In the genomic region with DNA sequence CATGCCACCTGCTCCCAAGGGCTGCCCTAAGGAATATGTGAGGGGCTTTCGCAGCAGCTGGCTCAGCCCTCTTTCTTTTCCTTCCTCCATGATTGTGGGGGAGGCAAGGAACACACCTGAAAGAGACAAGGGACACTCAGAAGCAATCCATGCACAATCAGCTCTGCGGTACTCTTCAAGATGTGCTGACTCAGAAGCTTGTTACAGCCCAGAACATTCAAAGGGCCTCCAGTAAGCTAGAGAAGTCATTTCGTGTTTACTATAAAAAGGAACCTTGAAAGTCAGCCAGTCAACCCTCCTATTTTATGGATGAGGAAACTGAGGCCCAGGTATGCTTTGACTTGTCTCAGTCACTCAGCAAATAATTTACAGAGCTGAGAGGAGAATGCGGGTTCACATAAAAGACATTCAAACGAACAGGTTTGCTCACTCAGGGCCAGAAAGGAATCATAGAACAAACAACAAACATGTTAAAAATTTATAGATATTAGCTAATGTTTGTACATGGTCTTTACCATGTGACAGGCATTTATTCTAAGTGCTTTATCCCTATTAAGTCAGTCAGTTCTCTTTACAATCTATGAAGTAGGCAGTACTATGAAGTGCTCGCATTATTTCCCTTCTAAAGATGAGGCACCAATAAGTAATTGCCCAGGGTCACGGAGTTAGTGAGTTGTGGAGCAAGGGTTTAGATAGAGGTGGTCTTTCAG, we compare ENCODE assay signal across 22 cellular contexts. TPM values are rescaled to one million over a fixed set of nuclear protein-coding genes. Genes with fewer than 3 reads are reported as not detected.
A peak's percentile ranks its signal among the peaks of the same experiment; 100 is the strongest.
DNase-seq lines count a peak whose midpoint lies in the region; ATAC-seq, FAIRE-seq and TF ChIP-seq lines count a peak whose summit lies in the region.
"Had no signal": no experiment of that assay in that cellular context is flagged by ENCODE, and none has a peak within 500 bp of the region (broad histone marks: within the 10 kb centered on the region; RNA-seq: fewer than 3 reads in every experiment).

No MANE protein-coding gene starts in this region.

- H3K4me3 ChIP-seq in HepG2 (replicated peaks in 1 of 3; ENCODE audit: insufficient read depth in 1 of 3, low read depth in 2 of 3, low read length in 3 of 3) (no peak overlapping the region), right lobe of liver (no peak overlapping the region), PC-3 (ENCODE audit: low read length) (no peak overlapping the region), K562 (no peak overlapping the region)
- H3K4me3 ChIP-seq: GM12878, GM23248 had no signal

- H3K27me3 Mint-ChIP-seq in activated T-cell treated with anti-CD3 and anti-CD28 coated beads, Interleukin-2, amount 50 U/mL, for 24 hours, result peaks cover 49% of the 10 kb centered on the region

- H4K20me1 ChIP-seq in HepG2 (ENCODE audit: insufficient read depth, low read length), result no peaks in the 10 kb centered on the region
- H4K20me1 ChIP-seq in PC-3 (ENCODE audit: low read length), result no peaks in the 10 kb centered on the region
- H4K20me1 ChIP-seq in K562 (replicated peaks; ENCODE audit: control insufficient read depth, insufficient read depth, low read length), result no peaks in the 10 kb centered on the region

- intact Hi-C loops in HepG2 (cut with micrococcal nuclease; ENCODE audit: unreplicated experiment) (no loop called here), right lobe of liver (cut with DNase I) (no loop called here), PC-3 (cut with micrococcal nuclease) (no loop called here), K562 (cut with micrococcal nuclease) (no loop called here)

- H3K9me3 Mint-ChIP-seq in activated T-cell treated with anti-CD3 and anti-CD28 coated beads, Interleukin-2, amount 50 U/mL, for 24 hours, result no peaks in the 10 kb centered on the region
- H3K9me3 Mint-ChIP-seq: CD8-positive, alpha-beta memory T cell had no signal

- H3K9me1 ChIP-seq in K562 (ENCODE audit: control insufficient read depth, insufficient read depth, low read length), result no peaks in the 10 kb centered on the region

- no peak overlapping the region for H3K4me3 Mint-ChIP-seq in activated T-cell treated with anti-CD3 and anti-CD28 coated beads, Interleukin-2, amount 50 U/mL, for 24 hours
- H3K4me3 Mint-ChIP-seq: CD4-positive, CD25-positive, alpha-beta regulatory T cell; CD8-positive, alpha-beta memory T cell had no signal

- CTCF ChIA-PET in HepG2 (lab: Yijun Ruan, JAX; ENCODE audit: low intra/inter-chr PET ratio, low total read pairs) (no interaction called here), PC-3 (lab: Charles Lee) (interaction anchor here (0.6 kb wide), 1 partner anchor 10 kb away, joined by 6 read pairs; no protein-coding TSS in a partner anchor), K562 (lab: Yijun Ruan, JAX; ENCODE audit: low intra/inter-chr PET ratio) (no interaction called here)

- H3K9ac ChIP-seq in HepG2 (ENCODE audit: insufficient read depth, low read depth, low read length) (no peak overlapping the region), PC-3 (ENCODE audit: low read length) (no peak overlapping the region), K562 (ENCODE audit: insufficient read depth in 1 of 2, low read depth in 2 of 2, low read length in 2 of 2) (no peak overlapping the region)
- H3K9ac ChIP-seq: GM23248 had no signal

- no peak overlapping the region for H3K27ac Mint-ChIP-seq in activated T-cell treated with anti-CD3 and anti-CD28 coated beads, Interleukin-2, amount 50 U/mL, for 24 hours
- H3K27ac Mint-ChIP-seq: CD4-positive, CD25-positive, alpha-beta regulatory T cell had no signal

- H3K9me3 ChIP-seq in HepG2 (ENCODE audit: low read length), result no peaks in the 10 kb centered on the region
- H3K9me3 ChIP-seq in right lobe of liver, result no peaks in the 10 kb centered on the region
- H3K9me3 ChIP-seq in PC-3 (ENCODE audit: low read length), result no peaks in the 10 kb centered on the region
- no peaks in the 10 kb centered on the region; the same call in 1 of the 2 replicates for H3K9me3 ChIP-seq in K562 (replicated peaks; ENCODE audit: control insufficient read depth, insufficient read depth, low read depth, low read length)

- H3K4me2 ChIP-seq in HepG2 (ENCODE audit: low read depth, low read length) (no peak overlapping the region), PC-3 (ENCODE audit: low read length) (no peak overlapping the region), K562 (ENCODE audit: insufficient read depth, low read length) (no peak overlapping the region)

- no peaks in the 10 kb centered on the region for H3K4me1 Mint-ChIP-seq in activated T-cell treated with anti-CD3 and anti-CD28 coated beads, Interleukin-2, amount 50 U/mL, for 24 hours (ENCODE audit: low read depth)
- H3K4me1 Mint-ChIP-seq: CD4-positive, CD25-positive, alpha-beta regulatory T cell; CD8-positive, alpha-beta memory T cell had no signal

- TF ChIP-seq CTCF in HepG2 (CRISPR knock-in tag; IDR thresholded peaks at IDR 0.05) (no peak), right lobe of liver (IDR thresholded peaks at IDR 0.05) (no peak), PC-3 (conservative IDR thresholded peaks at IDR 0.05; ENCODE audit: low read depth, low read length) (no peak), K562 (IDR thresholded peaks at IDR 0.05 in 2 of 3, conservative IDR thresholded peaks at IDR 0.05 in 1 of 3; ENCODE audit: insufficient read depth in 2 of 3, low read depth in 1 of 3, low read length in 3 of 3) (no peak)

- POLR2A ChIA-PET in HepG2 (lab: Yijun Ruan, JAX) (no interaction called here), PC-3 (lab: Charles Lee; ENCODE audit: unreplicated experiment) (interaction anchor here (0.6 to 0.7 kb wide), 2 partner anchors 38 to 61 kb away, joined by 3 to 6 read pairs; partner anchors contain the start of gene SLC22A23), K562 (lab: Yijun Ruan, JAX) (interaction anchor here (0.6 to 1.6 kb wide), 2 partner anchors 36 to 206 kb away, joined by 3 read pairs; no protein-coding TSS in a partner anchor)

- TF ChIP-seq RAD21 in HepG2 (CRISPR knock-in tag; IDR thresholded peaks at IDR 0.05) (no peak), K562 (CRISPR knock-in tag; conservative IDR thresholded peaks at IDR 0.05 in 1 of 2, IDR thresholded peaks at IDR 0.05 in 1 of 2) (no peak)

- peaks cover 14% of the 10 kb centered on the region for H3K4me1 ChIP-seq in HepG2 (ENCODE audit: insufficient read depth, low read length)
- H3K4me1 ChIP-seq in right lobe of liver, result no peaks in the 10 kb centered on the region
- peaks cover 6% of the 10 kb centered on the region for H3K4me1 ChIP-seq in PC-3 (ENCODE audit: insufficient read depth, low read length)
- no peaks in the 10 kb centered on the region for H3K4me1 ChIP-seq in K562 (replicated peaks in 1 of 2; ENCODE audit: control insufficient read depth in 2 of 2, insufficient read depth in 2 of 2, low read length in 2 of 2)

- H3K27me3 ChIP-seq in HepG2 (ENCODE audit: control insufficient read depth in 1 of 2, insufficient read depth in 2 of 2, low read length in 2 of 2), result peaks cover 0 to 32% of the 10 kb centered on the region in 2 experiments; a peak in 3 of 5 replicates
- no peaks in the 10 kb centered on the region for H3K27me3 ChIP-seq in right lobe of liver
- H3K27me3 ChIP-seq in PC-3 (ENCODE audit: low read length), result 0 out of 2 replicates have a peak, but pooled peaks cover 5% of the 10 kb centered on the region
- H3K27me3 ChIP-seq in K562 (ENCODE audit: control insufficient read depth in 2 of 2, insufficient read depth in 2 of 2, low read length in 2 of 2), result peaks cover 45 to 80% of the 10 kb centered on the region in 2 experiments

- no peaks in the 10 kb centered on the region for H3K9me2 ChIP-seq in PC-3 (replicated peaks; ENCODE audit: low read length)

- no peaks in the 10 kb centered on the region for H3K36me3 ChIP-seq in HepG2 (replicated peaks in 1 of 2; ENCODE audit: control insufficient read depth in 1 of 2, insufficient read depth in 2 of 2, low read length in 2 of 2)
- H3K36me3 ChIP-seq in right lobe of liver, result no peaks in the 10 kb centered on the region
- H3K36me3 ChIP-seq in PC-3 (ENCODE audit: low read depth, low read length), result no peaks in the 10 kb centered on the region
- H3K36me3 ChIP-seq in K562 (ENCODE audit: control insufficient read depth, insufficient read depth, low read length), result no peaks in the 10 kb centered on the region

- DNase-seq in HepG2 (ENCODE audit: low spot score), result no peak
- no peak for DNase-seq in right lobe of liver
- DNase-seq in PC-3, result peak; percentile 69
- DNase-seq in K562 (ENCODE audit: extremely low read depth in 1 of 4, low spot score in 3 of 4), result no peak
- no peak for DNase-seq in germinal center (ENCODE audit: low spot score)
- DNase-seq in activated T-cell treated with anti-CD3 and anti-CD28 coated beads, Interleukin-2, amount 50 U/mL, for 24 hours, result no peak
- no peak for DNase-seq in urothelium cell line (ENCODE audit: low spot score)
- DNase-seq: 8988T; C1 segment of cervical spinal cord; CD4-positive, CD25-positive, alpha-beta regulatory T cell; CD8-positive, alpha-beta memory T cell; DMS 273 treated with DMSO at 0.1 percent for 48 hours; DMS79; EL; GDM1; GM23248; H7; HCEC 1CT had no signal

- TF ChIP-seq EP300 in HepG2 (IDR thresholded peaks at IDR 0.05; ENCODE audit: low read depth in 2 of 2, low read length in 2 of 2) (no peak), HepG2 (CRISPR knock-in tag; IDR thresholded peaks at IDR 0.05; ENCODE audit: borderline replicate concordance) (no peak), K562 (IDR thresholded peaks at IDR 0.05; ENCODE audit: low read length) (no peak)

- in situ Hi-C loops in HepG2 (cut with HindIII; ENCODE audit: extremely low pct_ligation_motif_present, low pct_unique_long_range_greater_than_20kb) (no loop called here), K562 (cut with MboI) (no loop called here)

- FAIRE-seq in HepG2 (lab: Jason Lieb, UNC), result no peak
- FAIRE-seq in K562 (lab: Jason Lieb, UNC), result no peak
- FAIRE-seq in urothelium cell line (lab: Jason Lieb, UNC), result no peak
- FAIRE-seq: D721Med, GM12878, GM19239, H1 had no signal

- no peaks in the 10 kb centered on the region for H3K79me2 ChIP-seq in HepG2 (ENCODE audit: insufficient read depth, low read length)
- no peaks in the 10 kb centered on the region for H3K79me2 ChIP-seq in PC-3 (ENCODE audit: low read length)
- no peaks in the 10 kb centered on the region for H3K79me2 ChIP-seq in K562 (ENCODE audit: control insufficient read depth, insufficient read depth, low read length)

- no TSS peak for BruUV-seq in HepG2 (replicated peaks; lab: Mats Ljungman, UMichigan)
- BruUV-seq in PC-3 (replicated peaks; lab: Mats Ljungman, UMichigan), result no TSS peak
- BruUV-seq in K562 (replicated peaks; lab: Mats Ljungman, UMichigan), result no TSS peak

- ATAC-seq in HepG2 (no peak), right lobe of liver (no peak), PC-3 (peak; percentile 90), K562 (no peak)
- ATAC-seq: GM12878 had no signal

- no peaks in the 10 kb centered on the region for H3K36me3 Mint-ChIP-seq in activated T-cell treated with anti-CD3 and anti-CD28 coated beads, Interleukin-2, amount 50 U/mL, for 24 hours (ENCODE audit: low read depth)
- H3K36me3 Mint-ChIP-seq: CD4-positive, CD25-positive, alpha-beta regulatory T cell; CD8-positive, alpha-beta memory T cell had no signal

- H3F3A ChIP-seq in PC-3 (ENCODE audit: low read length, unreplicated experiment), result no peaks in the 10 kb centered on the region

- WGBS in HepG2 (ENCODE audit: low lambda C conversion rate), result 41% methylated on average over 7 of the region's 7 CpGs
- WGBS in right lobe of liver (ENCODE audit: insufficient coverage, low coverage, low lambda C conversion rate, missing lambda C conversion rate), result 68% methylated on average over 7 of the region's 7 CpGs
- WGBS in K562 (ENCODE audit: insufficient coverage, low coverage, missing lambda C conversion rate), result 1% methylated on average over 7 of the region's 7 CpGs

- TF ChIP-seq POLR2A in HepG2 (IDR thresholded peaks at IDR 0.05; ENCODE audit: insufficient read depth in 1 of 2, low read depth in 2 of 2, low read length in 2 of 2), result no peak
- no peak for TF ChIP-seq POLR2A in right lobe of liver (IDR thresholded peaks at IDR 0.05)
- TF ChIP-seq POLR2A in K562 (conservative IDR thresholded peaks at IDR 0.05), result no peak

- H2AFZ ChIP-seq in HepG2 (ENCODE audit: low read length) (no peak overlapping the region), PC-3 (ENCODE audit: low read length) (no peak overlapping the region), K562 (ENCODE audit: low read depth, low read length) (no peak overlapping the region)
- H2AFZ ChIP-seq: GM23248 had no signal

- H3K27ac ChIP-seq in HepG2 (ENCODE audit: extremely low read length, insufficient read depth, low read length) (no peak overlapping the region), right lobe of liver (no peak overlapping the region), PC-3 (ENCODE audit: low read length) (peak overlapping the region; percentile 37), K562 (ENCODE audit: extremely low read depth, low read depth, low read length) (no peak overlapping the region)
- H3K27ac ChIP-seq: GM23248 had no signal

RNA-seq across cellular contexts. Expression of gene SLC22A23, which starts 37.7 kb away (rescaled TPM):
- total RNA-seq in HepG2 (2016; rRNA removed; fragmentation: Illumina TruSeq; extraction: Trizol), result 14.4 and 17.5 TPM in 2 replicates
- 5.9 and 6.8 TPM in 2 replicates for total RNA-seq in HepG2 (2016; cell fraction: cytosol; rRNA removed; fragmentation: Illumina TruSeq; extraction: Trizol; ENCODE audit: low read depth)
- 11.7 and 17.5 TPM in 2 replicates for total RNA-seq in HepG2 (2016; cell fraction: insoluble cytoplasmic fraction; rRNA removed; fragmentation: Illumina TruSeq; extraction: Trizol)
- 9.8 and 11.5 TPM in 2 replicates for total RNA-seq in HepG2 (2016; cell fraction: membrane; rRNA removed; fragmentation: Illumina TruSeq; extraction: Trizol)
- 33.2 and 38.2 TPM in 2 replicates for total RNA-seq in HepG2 (2016; cell fraction: nucleus; rRNA removed; fragmentation: Illumina TruSeq; extraction: Trizol)
- 11.8 and 17.3 TPM in 2 replicates for polyA plus RNA-seq in HepG2 (2011; rRNA removed)
- polyA plus RNA-seq in HepG2 (2011; cell fraction: cytosol; rRNA removed), result 15.4 and 19.5 TPM in 2 replicates
- 54.1 and 61.7 TPM in 2 replicates for polyA plus RNA-seq in HepG2 (2011; cell fraction: nucleus; rRNA removed)
- 25.2 and 36.8 TPM in 2 replicates for polyA plus RNA-seq in HepG2 (2012)
- 2.0 and 2.2 TPM in 2 replicates for polyA plus RNA-seq in HepG2 (2016; cell fraction: cytosol; fragmentation: Illumina TruSeq; extraction: Trizol; ENCODE audit: low read depth)
- polyA plus RNA-seq in HepG2 (2016; cell fraction: insoluble cytoplasmic fraction; fragmentation: Illumina TruSeq; extraction: Trizol; ENCODE audit: low read depth), result 12.7 and 15.3 TPM in 2 replicates
- 5.3 and 6.1 TPM in 2 replicates for polyA plus RNA-seq in HepG2 (2016; cell fraction: membrane; fragmentation: Illumina TruSeq; extraction: Trizol; ENCODE audit: low read depth)
- 42.3 and 52.5 TPM in 2 replicates for polyA plus RNA-seq in HepG2 (2016; cell fraction: nucleus; fragmentation: Illumina TruSeq; extraction: Trizol; ENCODE audit: insufficient read depth, low read depth)
- polyA minus RNA-seq in HepG2 (2011; rRNA and poly(A)+ RNA removed; ENCODE audit: low replicate concordance), result 1.4 and 75.8 TPM in 2 replicates
- polyA minus RNA-seq in HepG2 (2011; cell fraction: cytosol; rRNA and poly(A)+ RNA removed), result 30.2 and 44.5 TPM in 2 replicates
- 77.3 and 90.4 TPM in 2 replicates for polyA minus RNA-seq in HepG2 (2011; cell fraction: nucleus; rRNA and poly(A)+ RNA removed)
- total RNA-seq in right lobe of liver, result 10 to 100 TPM; 11.7 to 27.6 (median 16.3) TPM
- 5.7 and 8.2 TPM in 2 replicates for total RNA-seq in PC-3 (2014; rRNA removed)
- total RNA-seq in K562 (2011; cell fraction: chromatin; rRNA removed; ENCODE audit: low replicate concordance), result 37.5 and 58.5 TPM in 2 replicates
- 38.7 and 44.9 TPM in 2 replicates for total RNA-seq in K562 (2011; cell fraction: nucleolus; rRNA removed)
- total RNA-seq in K562 (2011; cell fraction: nucleoplasm; rRNA removed), result 41.6 and 49.3 TPM in 2 replicates
- total RNA-seq in K562 (2014; rRNA removed), result 4.0 TPM in 2 replicates
- total RNA-seq in K562 (2014; rRNA removed; fragmentation: Illumina TruSeq; extraction: Trizol), result 1.6 and 1.9 TPM in 2 replicates
- total RNA-seq in K562 (2015; rRNA removed; fragmentation: Illumina TruSeq; extraction: Trizol), result 1.1 and 1.2 TPM in 2 replicates
- total RNA-seq in K562 (2021), result 7.3 and 8.7 TPM in 2 replicates
- polyA plus RNA-seq in K562 (2011; rRNA removed), result 2.1 and 3.2 TPM in 2 replicates
- polyA plus RNA-seq in K562 (2011; cell fraction: cytosol; rRNA removed), result 3.3 and 3.5 TPM in 2 replicates
- 7.3 and 12.9 TPM in 2 replicates for polyA plus RNA-seq in K562 (2011; cell fraction: nucleus; rRNA removed)
- polyA plus RNA-seq in K562 (2012), result 3.6 and 8.0 TPM in 2 replicates
- polyA plus RNA-seq in K562 (2014; fragmentation: Illumina TruSeq; extraction: Trizol), result 4.1 and 5.4 TPM in 2 replicates
- polyA plus RNA-seq in K562 (2014; fragmentation: Nextera tagmentation; extraction: Ambion mirVana), result under 1 TPM; 0.30 to 0.32 TPM
- polyA plus RNA-seq in K562 (2014; rRNA removed), result 2.5 and 4.7 TPM in 2 replicates
- 6.7 and 10.2 TPM in 2 replicates for polyA minus RNA-seq in K562 (2011; rRNA and poly(A)+ RNA removed)
- 5.6 and 7.4 TPM in 2 replicates for polyA minus RNA-seq in K562 (2011; cell fraction: cytosol; rRNA and poly(A)+ RNA removed)
- polyA minus RNA-seq in K562 (2011; cell fraction: nucleus; rRNA and poly(A)+ RNA removed), result 13.2 and 15.6 TPM in 2 replicates

Comparison
In these comparisons a context has a peak if more than half of its experiments do, and no peak if none do; other contexts are left out.
1. Of the 241 proteins assayed by ChIP-seq in both HepG2 and K562: peak only in HepG2: none; only in K562: MAFG; in both: MAFF and MAFK; in neither: 238.